In genomic region chr1:155504207-155504606, GRCh38 we compare ENCODE assay signal across 9 cellular contexts. TPM values are rescaled to one million over a fixed set of nuclear protein-coding genes. Genes with fewer than 3 reads are reported as not detected.
DNase-seq lines count a peak whose midpoint lies in the region; ATAC-seq and TF ChIP-seq lines count a peak whose summit lies in the region.
"Had no signal": no experiment of that assay in that cellular context is flagged by ENCODE, and none has a peak within 500 bp of the region (broad histone marks: within the 10 kb centered on the region; RNA-seq: fewer than 3 reads in every experiment).

No MANE protein-coding gene starts in this region.

- H3K9me3 Mint-ChIP-seq in activated T-cell treated with anti-CD3 and anti-CD28 coated beads, Interleukin-2, amount 50 U/mL, for 72 hours, result no peaks in the 10 kb centered on the region
- no peaks in the 10 kb centered on the region for H3K9me3 Mint-ChIP-seq in activated T-cell treated with anti-CD3 and anti-CD28 coated beads, Interleukin-2, amount 50 U/mL, for 4 hours

- no peaks in the 10 kb centered on the region for H3K27me3 Mint-ChIP-seq in activated T-cell treated with anti-CD3 and anti-CD28 coated beads, Interleukin-2, amount 50 U/mL, for 72 hours (ENCODE audit: low read depth)
- H3K27me3 Mint-ChIP-seq in activated T-cell treated with anti-CD3 and anti-CD28 coated beads, Interleukin-2, amount 50 U/mL, for 4 hours (ENCODE audit: low read depth), result no peaks in the 10 kb centered on the region

- peaks cover 69% of the 10 kb centered on the region for H3K79me2 ChIP-seq in OCI-LY1 (ENCODE audit: insufficient read depth, low read length)

- H3K4me3 ChIP-seq in OCI-LY1 (ENCODE audit: low read depth, low read length, poor library complexity, severe bottlenecking) (no peak overlapping the region), esophagus squamous epithelium (no peak overlapping the region)
- H3K4me3 ChIP-seq: skin epidermis had no signal

- TF ChIP-seq POLR2A in esophagus squamous epithelium (IDR thresholded peaks at IDR 0.05), result no peak

- WGBS in esophagus squamous epithelium, 2 donors, result 36 to 53% methylated on average over 3 to 5 of the region's 5 CpGs

- H3K27ac Mint-ChIP-seq in activated T-cell treated with anti-CD3 and anti-CD28 coated beads, Interleukin-2, amount 50 U/mL, for 72 hours, result peak overlapping the region; percentile 23

- H3K4me2 ChIP-seq in OCI-LY1 (ENCODE audit: low read length), result peak overlapping the region; percentile 36; the same call in 1 of the 2 replicates

- no peaks in the 10 kb centered on the region for H3K9me2 ChIP-seq in OCI-LY1 (ENCODE audit: low read depth, low read length)

- H3K36me3 Mint-ChIP-seq in activated T-cell treated with anti-CD3 and anti-CD28 coated beads, Interleukin-2, amount 50 U/mL, for 72 hours (ENCODE audit: insufficient read depth in 2 of 2), result peaks cover 0 to 3% of the 10 kb centered on the region in 2 donors
- H3K36me3 Mint-ChIP-seq in activated T-cell treated with anti-CD3 and anti-CD28 coated beads, Interleukin-2, amount 50 U/mL, for 4 hours (ENCODE audit: insufficient read depth), result peaks cover 3% of the 10 kb centered on the region

- H3K9me3 ChIP-seq in OCI-LY1 (ENCODE audit: low read length) (no peaks in the 10 kb centered on the region), esophagus squamous epithelium (no peaks in the 10 kb centered on the region)

- peaks cover 45% of the 10 kb centered on the region for H3K4me1 Mint-ChIP-seq in activated T-cell treated with anti-CD3 and anti-CD28 coated beads, Interleukin-2, amount 50 U/mL, for 72 hours (ENCODE audit: low read depth)
- peaks cover 45% of the 10 kb centered on the region for H3K4me1 Mint-ChIP-seq in activated T-cell treated with anti-CD3 and anti-CD28 coated beads, Interleukin-2, amount 50 U/mL, for 4 hours (ENCODE audit: low read depth)

- H3K27ac ChIP-seq in OCI-LY1 (ENCODE audit: low read depth, low read length, poor library complexity, severe bottlenecking), result peak overlapping the region; percentile 75
- no peak overlapping the region for H3K27ac ChIP-seq in esophagus squamous epithelium
- H3K27ac ChIP-seq: skin epidermis had no signal

- H3K4me3 Mint-ChIP-seq in activated T-cell treated with anti-CD3 and anti-CD28 coated beads, Interleukin-2, amount 50 U/mL, for 72 hours, result no peak overlapping the region
- no peak overlapping the region for H3K4me3 Mint-ChIP-seq in activated T-cell treated with anti-CD3 and anti-CD28 coated beads, Interleukin-2, amount 50 U/mL, for 4 hours

- H3F3A ChIP-seq in OCI-LY1 (ENCODE audit: insufficient read depth, low read length), result no peaks in the 10 kb centered on the region

- no peaks in the 10 kb centered on the region; the same call in 1 of the 2 replicates for H3K36me3 ChIP-seq in OCI-LY1 (ENCODE audit: insufficient read depth, low read length)
- H3K36me3 ChIP-seq in esophagus squamous epithelium, result no peaks in the 10 kb centered on the region

- no peaks in the 10 kb centered on the region for H3K27me3 ChIP-seq in OCI-LY1 (ENCODE audit: insufficient read depth, low read length)
- no peaks in the 10 kb centered on the region for H3K27me3 ChIP-seq in esophagus squamous epithelium

- intact Hi-C loops in esophagus squamous epithelium (cut with DNase I), result loop anchor here (10.0 kb wide), 1 partner anchor 239 kb away; the partner anchor contains the start of gene SCAMP3

- H3K9ac ChIP-seq in OCI-LY1 (ENCODE audit: low read length), result no peak overlapping the region

- no peaks in the 10 kb centered on the region for H4K20me1 ChIP-seq in OCI-LY1 (ENCODE audit: insufficient read depth, low read length)

- TF ChIP-seq CTCF in OCI-LY1 (IDR thresholded peaks at IDR 0.05; ENCODE audit: low read length) (peak; percentile 68), esophagus squamous epithelium (IDR thresholded peaks at IDR 0.05) (peak in 4 of 6 experiments; percentile 15 to 44 (median 23))

- H2AFZ ChIP-seq in OCI-LY1 (ENCODE audit: low read length), result no peak overlapping the region

- DNase-seq in activated T-cell treated with anti-CD3 and anti-CD28 coated beads, Interleukin-2, amount 50 U/mL, for 72 hours, result no peak
- DNase-seq in activated T-cell treated with anti-CD3 and anti-CD28 coated beads, Interleukin-2, amount 50 U/mL, for 4 hours, result no peak
- DNase-seq in esophagus squamous epithelium (lab: John Stamatoyannopoulos, UW) (no peak), putamen (ENCODE audit: low spot score) (peak; percentile 17), activated gamma-delta T cell treated with Interleukin-2 at 50 U/mL for 16 hours (no peak), amniotic stem cell (lab: John Stamatoyannopoulos, UW) (no peak)

- H3K4me1 ChIP-seq in OCI-LY1 (ENCODE audit: insufficient read depth, low read length, severe bottlenecking) (peaks cover 77% of the 10 kb centered on the region), esophagus squamous epithelium (peaks cover 6 to 51% (median 10%) of the 10 kb centered on the region in 3 donors)

- ATAC-seq in activated T-cell treated with anti-CD3 and anti-CD28 coated beads, Interleukin-2, amount 50 U/mL, for 72 hours (replicated peaks in 1 of 2), result no peak
- ATAC-seq in activated T-cell treated with anti-CD3 and anti-CD28 coated beads, Interleukin-2, amount 50 U/mL, for 4 hours, result no peak
- no peak for ATAC-seq in HG03457 (IDR thresholded peaks at IDR 0.05; ENCODE audit: unreplicated experiment)

RNA-seq across cellular contexts. Expression of gene ASH1L, which starts 58.4 kb away (rescaled TPM):
- total RNA-seq in activated T-cell treated with anti-CD3 and anti-CD28 coated beads, Interleukin-2, amount 50 U/mL, for 72 hours, result 10 to 100 TPM; 40.3 to 47.2 TPM
- total RNA-seq in activated T-cell treated with anti-CD3 and anti-CD28 coated beads, Interleukin-2, amount 50 U/mL, for 4 hours, result 10 to 100 TPM; 23.9 to 27.7 (median 25.5) TPM
- total RNA-seq in esophagus squamous epithelium, result 10 to 100 TPM; 27.6 to 57.4 (median 31.2) TPM
